ENCODE assay signal across 8 cellular contexts in genomic region chr1:214549604-214550338, GRCh38. TPM values are rescaled to one million over a fixed set of nuclear protein-coding genes. Genes with fewer than 3 reads are reported as not detected.
DNase-seq lines count a peak whose midpoint lies in the region; ATAC-seq and TF ChIP-seq lines count a peak whose summit lies in the region.

No MANE protein-coding gene starts in this region.

- peaks cover 6% of the 10 kb centered on the region for H3K4me1 Mint-ChIP-seq in activated naive CD4-positive, alpha-beta T cell treated with anti-CD3 and anti-CD28 coated beads for 36 hours (ENCODE audit: low read depth)
- H3K4me1 Mint-ChIP-seq in WTC11 = peaks cover 64% of the 10 kb centered on the region
- peaks cover 31% of the 10 kb centered on the region for H3K4me1 Mint-ChIP-seq in type B pancreatic cell (ENCODE audit: unreplicated experiment)

- no peak overlapping the region for H3K27ac Mint-ChIP-seq in activated naive CD4-positive, alpha-beta T cell treated with anti-CD3 and anti-CD28 coated beads for 36 hours
- H3K27ac Mint-ChIP-seq in WTC11 = peak overlapping the region; percentile 81
- H3K27ac Mint-ChIP-seq in type B pancreatic cell = peak overlapping the region; percentile 100

- ATAC-seq in WTC11 = no peak

- DNase-seq in activated naive CD4-positive, alpha-beta T cell treated with anti-CD3 and anti-CD28 coated beads for 36 hours = no peak
- DNase-seq in activated naive CD4-positive, alpha-beta T cell treated with Interleukin-2 at 50 U/mL for 16 hours = no peak
- no peak for DNase-seq in WTC11 (ENCODE audit: low spot score)
- no peak for DNase-seq in type B pancreatic cell (ENCODE audit: extremely low spot score, unreplicated experiment)
- DNase-seq in activated effector memory CD4-positive, alpha-beta T cell treated with anti-CD3 and anti-CD28 coated beads, Interleukin-2, amount 50 U/mL, for 16 hours = no peak
- no peak for DNase-seq in T1000 (lab: John Stamatoyannopoulos, UW)
- DNase-seq in NOMO-1 (lab: John Stamatoyannopoulos, UW; ENCODE audit: unreplicated experiment in 2 of 2) = no peak

- peak overlapping the region; percentile 96 for H3K4me3 ChIP-seq in iPS-18c (ENCODE audit: insufficient read depth, low read depth, low read length)

- intact Hi-C loops in activated naive CD4-positive, alpha-beta T cell treated with anti-CD3 and anti-CD28 coated beads for 36 hours (cut with micrococcal nuclease) = no loop called here

- POLR2A ChIA-PET in WTC11 (lab: Charles Lee) = interaction anchor here (0.9 to 4.3 kb wide), 6 partner anchors 8 to 218 kb away, joined by 3 to 30 read pairs (median 6); partner anchors contain the start of gene CENPF

- H3K9me3 ChIP-seq in iPS-18c (ENCODE audit: control insufficient read depth, insufficient read depth, low read length) = no peaks in the 10 kb centered on the region

- TF ChIP-seq CTCF in WTC11 (IDR thresholded peaks at IDR 0.05) (no peak), type B pancreatic cell (conservative IDR thresholded peaks at IDR 0.05) (peak; percentile 54)

- H3K4me3 Mint-ChIP-seq in activated naive CD4-positive, alpha-beta T cell treated with anti-CD3 and anti-CD28 coated beads for 36 hours = peak overlapping the region; percentile 80
- peak overlapping the region; percentile 82 for H3K4me3 Mint-ChIP-seq in WTC11
- peak overlapping the region; percentile 97 for H3K4me3 Mint-ChIP-seq in type B pancreatic cell

- H3K36me3 Mint-ChIP-seq in activated naive CD4-positive, alpha-beta T cell treated with anti-CD3 and anti-CD28 coated beads for 36 hours (ENCODE audit: low read depth) = no peaks in the 10 kb centered on the region
- H3K36me3 Mint-ChIP-seq in WTC11 = peaks cover 2% of the 10 kb centered on the region; the same call in 1 of the 2 replicates
- H3K36me3 Mint-ChIP-seq in type B pancreatic cell = no peaks in the 10 kb centered on the region

- no peaks in the 10 kb centered on the region for H3K9me3 Mint-ChIP-seq in activated naive CD4-positive, alpha-beta T cell treated with anti-CD3 and anti-CD28 coated beads for 36 hours
- H3K9me3 Mint-ChIP-seq in WTC11 (no peaks in the 10 kb centered on the region), type B pancreatic cell (no peaks in the 10 kb centered on the region)

- CTCF ChIA-PET in activated naive CD4-positive, alpha-beta T cell treated with anti-CD3 and anti-CD28 coated beads for 36 hours (lab: Charles Lee) = no interaction called here
- CTCF ChIA-PET in WTC11 (lab: Charles Lee) = interaction anchor here (0.8 to 5.3 kb wide), 7 partner anchors 8 to 217 kb away, joined by 3 to 33 read pairs (median 5); no protein-coding TSS in a partner anchor

- H3K27me3 Mint-ChIP-seq in activated naive CD4-positive, alpha-beta T cell treated with anti-CD3 and anti-CD28 coated beads for 36 hours (ENCODE audit: low read depth) = peaks cover 46% of the 10 kb centered on the region
- H3K27me3 Mint-ChIP-seq in WTC11 (ENCODE audit: low read depth) (no peaks in the 10 kb centered on the region), type B pancreatic cell (peaks cover 10% of the 10 kb centered on the region)

TF ChIP-seq in WTC11, 78 proteins besides CTCF, POLR2A, EP300 and RAD21:
- TF ChIP-seq SP1 (CRISPR knock-in tag; conservative IDR thresholded peaks at IDR 0.05) = no peak
- no peak for TF ChIP-seq ATF1 (CRISPR knock-in tag; IDR thresholded peaks at IDR 0.05)
- TF ChIP-seq MXD4 (CRISPR knock-in tag; IDR thresholded peaks at IDR 0.05; ENCODE audit: borderline replicate concordance) = no peak
- TF ChIP-seq ATF2 (CRISPR knock-in tag; IDR thresholded peaks at IDR 0.05; ENCODE audit: borderline replicate concordance, low read depth) = no peak
- no peak for TF ChIP-seq TEAD1 (CRISPR knock-in tag; IDR thresholded peaks at IDR 0.05)
- no peak for TF ChIP-seq ZBTB43 (CRISPR knock-in tag; IDR thresholded peaks at IDR 0.05)
- TF ChIP-seq ZNF232 (CRISPR knock-in tag; IDR thresholded peaks at IDR 0.05) = no peak
- TF ChIP-seq ZSCAN18 (CRISPR knock-in tag; IDR thresholded peaks at IDR 0.05) = no peak
- no peak for TF ChIP-seq RORB (CRISPR knock-in tag; IDR thresholded peaks at IDR 0.05)

RNA-seq across cellular contexts. Expression of gene PTPN14, which starts 1.6 kb away (rescaled TPM):
- total RNA-seq in activated naive CD4-positive, alpha-beta T cell treated with anti-CD3 and anti-CD28 coated beads for 36 hours = 1 to 10 TPM; 2.7 to 2.8 TPM
- total RNA-seq in WTC11 (2021) (83.3 to 88.4 TPM (median 86.4 TPM) in 3 replicates), type B pancreatic cell (ENCODE audit: low replicate concordance) (29.2 and 32.3 TPM in 2 replicates)

RNA-seq across cellular contexts. Expression of gene CENPF, which starts 53.2 kb away (rescaled TPM):
- total RNA-seq in activated naive CD4-positive, alpha-beta T cell treated with anti-CD3 and anti-CD28 coated beads for 36 hours = 100 to 1,000 TPM; 116 to 128 TPM
- total RNA-seq in WTC11 (2021) (137 to 166 TPM (median 143 TPM) in 3 replicates), type B pancreatic cell (ENCODE audit: low replicate concordance) (30.6 and 141 TPM in 2 replicates)
